Comparison of ENCODE assay signal across 1 cellular context in the genomic region with DNA sequence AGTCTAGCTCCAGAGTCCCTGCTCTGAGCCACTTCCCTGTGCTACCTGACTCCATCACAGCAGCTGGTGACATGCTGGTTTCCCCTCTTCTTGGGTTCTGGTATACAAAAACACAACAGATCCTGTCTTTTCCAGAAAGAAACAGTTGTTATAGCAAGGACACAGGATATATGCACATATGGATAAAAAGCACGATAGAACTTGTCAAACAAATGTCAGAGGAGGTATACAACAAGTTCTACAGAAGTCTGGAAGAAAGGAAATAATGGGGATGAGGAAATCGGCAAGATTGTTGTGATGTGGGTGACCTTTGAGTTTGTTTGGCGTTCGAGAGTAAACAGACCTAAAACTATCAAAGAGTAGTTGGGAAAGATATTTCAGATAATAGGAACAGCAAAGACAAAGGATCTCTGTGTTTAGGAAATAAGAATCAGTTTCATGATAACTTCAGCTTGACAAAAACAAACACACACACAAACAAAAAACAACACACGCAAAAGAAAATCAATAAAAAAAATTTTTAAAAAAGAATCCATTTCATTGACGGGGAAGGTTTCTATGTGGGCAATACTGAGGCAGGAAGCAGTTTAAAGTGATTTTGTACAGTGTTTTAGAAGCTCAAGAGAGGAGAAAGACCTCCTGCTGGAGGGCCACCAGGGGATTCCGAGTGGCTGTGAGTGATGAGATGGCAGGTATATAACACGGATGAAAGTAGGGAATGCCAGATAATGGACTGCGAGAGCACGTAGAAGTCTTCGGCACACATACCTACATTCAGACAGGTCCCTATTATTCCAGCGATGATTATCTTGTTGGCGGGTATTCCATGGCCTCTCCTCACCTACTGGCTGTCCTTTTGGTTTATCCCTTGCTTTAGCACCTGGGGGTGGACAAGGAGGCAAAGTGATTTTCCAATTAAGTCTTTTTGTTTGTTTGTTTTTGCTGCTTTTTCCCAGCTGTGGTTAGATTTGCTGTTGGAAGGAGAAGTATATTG.
TF ChIP-seq lines count a peak whose summit lies in the region.

No MANE protein-coding gene starts in this region.

TF ChIP-seq in HepG2, 621 proteins besides CTCF, POLR2A, EP300 and RAD21 (continued from another document and continues in another):
- no peak for TF ChIP-seq NFYC (CRISPR knock-in tag; IDR thresholded peaks at IDR 0.05)
- peak; percentile 89 for TF ChIP-seq RXRB (CRISPR knock-in tag; IDR thresholded peaks at IDR 0.05; ENCODE audit: borderline replicate concordance)
- TF ChIP-seq ZNF841 (CRISPR knock-in tag; IDR thresholded peaks at IDR 0.05; ENCODE audit: borderline replicate concordance): no peak
- TF ChIP-seq, protein P1, sequence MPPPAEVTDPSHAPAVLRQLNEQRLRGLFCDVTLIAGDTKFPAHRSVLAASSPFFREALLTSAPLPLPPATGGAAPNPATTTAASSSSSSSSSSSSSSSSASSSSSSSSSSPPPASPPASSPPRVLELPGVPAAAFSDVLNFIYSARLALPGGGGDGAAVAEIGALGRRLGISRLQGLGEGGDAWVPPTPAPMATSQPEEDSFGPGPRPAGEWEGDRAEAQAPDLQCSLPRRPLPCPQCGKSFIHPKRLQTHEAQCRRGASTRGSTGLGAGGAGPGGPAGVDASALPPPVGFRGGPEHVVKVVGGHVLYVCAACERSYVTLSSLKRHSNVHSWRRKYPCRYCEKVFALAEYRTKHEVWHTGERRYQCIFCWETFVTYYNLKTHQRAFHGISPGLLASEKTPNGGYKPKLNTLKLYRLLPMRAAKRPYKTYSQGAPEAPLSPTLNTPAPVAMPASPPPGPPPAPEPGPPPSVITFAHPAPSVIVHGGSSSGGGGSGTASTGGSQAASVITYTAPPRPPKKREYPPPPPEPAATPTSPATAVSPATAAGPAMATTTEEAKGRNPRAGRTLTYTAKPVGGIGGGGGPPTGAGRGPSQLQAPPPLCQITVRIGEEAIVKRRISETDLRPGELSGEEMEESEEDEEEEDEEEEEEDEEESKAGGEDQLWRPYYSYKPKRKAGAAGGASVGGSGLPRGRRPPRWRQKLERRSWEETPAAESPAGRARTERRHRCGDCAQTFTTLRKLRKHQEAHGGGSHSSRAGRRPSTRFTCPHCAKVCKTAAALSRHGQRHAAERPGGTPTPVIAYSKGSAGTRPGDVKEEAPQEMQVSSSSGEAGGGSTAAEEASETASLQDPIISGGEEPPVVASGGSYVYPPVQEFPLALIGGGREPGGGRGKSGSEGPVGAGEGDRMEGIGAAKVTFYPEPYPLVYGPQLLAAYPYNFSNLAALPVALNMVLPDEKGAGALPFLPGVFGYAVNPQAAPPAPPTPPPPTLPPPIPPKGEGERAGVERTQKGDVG (CRISPR knock-in tag; IDR thresholded peaks at IDR 0.05; ENCODE audit: borderline replicate concordance): no peak
- TF ChIP-seq HDAC1 (CRISPR knock-in tag; IDR thresholded peaks at IDR 0.05): peak; percentile 77; the same call in 1 of the 2 replicates
- TF ChIP-seq ZSCAN22 (CRISPR knock-in tag; IDR thresholded peaks at IDR 0.05): no peak
- TF ChIP-seq, protein P2, sequence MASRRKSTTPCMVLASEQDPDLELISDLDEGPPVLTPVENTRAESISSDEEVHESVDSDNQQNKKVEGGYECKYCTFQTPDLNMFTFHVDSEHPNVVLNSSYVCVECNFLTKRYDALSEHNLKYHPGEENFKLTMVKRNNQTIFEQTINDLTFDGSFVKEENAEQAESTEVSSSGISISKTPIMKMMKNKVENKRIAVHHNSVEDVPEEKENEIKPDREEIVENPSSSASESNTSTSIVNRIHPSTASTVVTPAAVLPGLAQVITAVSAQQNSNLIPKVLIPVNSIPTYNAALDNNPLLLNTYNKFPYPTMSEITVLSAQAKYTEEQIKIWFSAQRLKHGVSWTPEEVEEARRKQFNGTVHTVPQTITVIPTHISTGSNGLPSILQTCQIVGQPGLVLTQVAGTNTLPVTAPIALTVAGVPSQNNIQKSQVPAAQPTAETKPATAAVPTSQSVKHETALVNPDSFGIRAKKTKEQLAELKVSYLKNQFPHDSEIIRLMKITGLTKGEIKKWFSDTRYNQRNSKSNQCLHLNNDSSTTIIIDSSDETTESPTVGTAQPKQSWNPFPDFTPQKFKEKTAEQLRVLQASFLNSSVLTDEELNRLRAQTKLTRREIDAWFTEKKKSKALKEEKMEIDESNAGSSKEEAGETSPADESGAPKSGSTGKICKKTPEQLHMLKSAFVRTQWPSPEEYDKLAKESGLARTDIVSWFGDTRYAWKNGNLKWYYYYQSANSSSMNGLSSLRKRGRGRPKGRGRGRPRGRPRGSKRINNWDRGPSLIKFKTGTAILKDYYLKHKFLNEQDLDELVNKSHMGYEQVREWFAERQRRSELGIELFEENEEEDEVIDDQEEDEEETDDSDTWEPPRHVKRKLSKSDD (CRISPR knock-in tag; IDR thresholded peaks at IDR 0.05; ENCODE audit: low read depth): 0 out of 2 replicates have a peak, but pooled peaks have one; percentile 33
- TF ChIP-seq ZBTB1 (CRISPR knock-in tag; IDR thresholded peaks at IDR 0.05; ENCODE audit: borderline replicate concordance): no peak
- no peak for TF ChIP-seq HNRNPLL (IDR thresholded peaks at IDR 0.05; ENCODE audit: low read depth, low read length, poor library complexity, severe bottlenecking)
- TF ChIP-seq, protein P3, sequence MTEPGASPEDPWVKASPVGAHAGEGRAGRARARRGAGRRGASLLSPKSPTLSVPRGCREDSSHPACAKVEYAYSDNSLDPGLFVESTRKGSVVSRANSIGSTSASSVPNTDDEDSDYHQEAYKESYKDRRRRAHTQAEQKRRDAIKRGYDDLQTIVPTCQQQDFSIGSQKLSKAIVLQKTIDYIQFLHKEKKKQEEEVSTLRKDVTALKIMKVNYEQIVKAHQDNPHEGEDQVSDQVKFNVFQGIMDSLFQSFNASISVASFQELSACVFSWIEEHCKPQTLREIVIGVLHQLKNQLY (CRISPR knock-in tag; IDR thresholded peaks at IDR 0.05): peak; percentile 74; the same call in 1 of the 2 replicates
- no peak for TF ChIP-seq ZNF558 (CRISPR knock-in tag; IDR thresholded peaks at IDR 0.05; ENCODE audit: borderline replicate concordance)
- peak; percentile 98 for TF ChIP-seq SOX5 (CRISPR knock-in tag; IDR thresholded peaks at IDR 0.05; ENCODE audit: borderline replicate concordance)
- no peak for TF ChIP-seq ZNF839 (CRISPR knock-in tag; IDR thresholded peaks at IDR 0.05; ENCODE audit: borderline replicate concordance)
- TF ChIP-seq, protein P4, sequence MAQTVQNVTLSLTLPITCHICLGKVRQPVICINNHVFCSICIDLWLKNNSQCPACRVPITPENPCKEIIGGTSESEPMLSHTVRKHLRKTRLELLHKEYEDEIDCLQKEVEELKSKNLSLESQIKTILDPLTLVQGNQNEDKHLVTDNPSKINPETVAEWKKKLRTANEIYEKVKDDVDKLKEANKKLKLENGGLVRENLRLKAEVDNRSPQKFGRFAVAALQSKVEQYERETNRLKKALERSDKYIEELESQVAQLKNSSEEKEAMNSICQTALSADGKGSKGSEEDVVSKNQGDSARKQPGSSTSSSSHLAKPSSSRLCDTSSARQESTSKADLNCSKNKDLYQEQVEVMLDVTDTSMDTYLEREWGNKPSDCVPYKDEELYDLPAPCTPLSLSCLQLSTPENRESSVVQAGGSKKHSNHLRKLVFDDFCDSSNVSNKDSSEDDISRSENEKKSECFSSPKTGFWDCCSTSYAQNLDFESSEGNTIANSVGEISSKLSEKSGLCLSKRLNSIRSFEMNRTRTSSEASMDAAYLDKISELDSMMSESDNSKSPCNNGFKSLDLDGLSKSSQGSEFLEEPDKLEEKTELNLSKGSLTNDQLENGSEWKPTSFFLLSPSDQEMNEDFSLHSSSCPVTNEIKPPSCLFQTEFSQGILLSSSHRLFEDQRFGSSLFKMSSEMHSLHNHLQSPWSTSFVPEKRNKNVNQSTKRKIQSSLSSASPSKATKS (CRISPR knock-in tag; IDR thresholded peaks at IDR 0.05): peak; percentile 67; the same call in 1 of the 2 replicates
- TF ChIP-seq TP53 (CRISPR knock-in tag; conservative IDR thresholded peaks at IDR 0.05): no peak
- TF ChIP-seq, protein P5, sequence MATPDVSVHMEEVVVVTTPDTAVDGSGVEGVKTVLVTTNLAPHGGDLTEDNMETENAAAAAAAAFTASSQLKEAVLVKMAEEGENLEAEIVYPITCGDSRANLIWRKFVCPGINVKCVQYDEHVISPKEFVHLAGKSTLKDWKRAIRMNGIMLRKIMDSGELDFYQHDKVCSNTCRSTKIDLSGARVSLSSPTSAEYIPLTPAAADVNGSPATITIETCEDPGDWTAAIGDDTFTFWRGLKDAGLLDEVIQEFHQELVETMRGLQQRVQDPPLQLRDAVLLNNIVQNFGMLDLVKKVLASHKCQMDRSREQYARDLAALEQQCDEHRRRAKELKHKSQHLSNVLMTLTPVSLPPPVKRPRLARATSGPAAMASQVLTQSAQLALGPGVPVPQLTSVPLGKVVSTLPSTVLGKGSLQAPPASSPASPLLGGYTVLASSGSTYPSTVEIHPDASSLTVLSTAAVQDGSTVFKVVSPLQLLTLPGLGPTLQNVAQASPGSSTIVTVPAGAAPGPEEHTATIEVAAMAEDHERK (CRISPR knock-in tag; IDR thresholded peaks at IDR 0.05; ENCODE audit: low read depth): no peak
- TF ChIP-seq, protein P6, sequence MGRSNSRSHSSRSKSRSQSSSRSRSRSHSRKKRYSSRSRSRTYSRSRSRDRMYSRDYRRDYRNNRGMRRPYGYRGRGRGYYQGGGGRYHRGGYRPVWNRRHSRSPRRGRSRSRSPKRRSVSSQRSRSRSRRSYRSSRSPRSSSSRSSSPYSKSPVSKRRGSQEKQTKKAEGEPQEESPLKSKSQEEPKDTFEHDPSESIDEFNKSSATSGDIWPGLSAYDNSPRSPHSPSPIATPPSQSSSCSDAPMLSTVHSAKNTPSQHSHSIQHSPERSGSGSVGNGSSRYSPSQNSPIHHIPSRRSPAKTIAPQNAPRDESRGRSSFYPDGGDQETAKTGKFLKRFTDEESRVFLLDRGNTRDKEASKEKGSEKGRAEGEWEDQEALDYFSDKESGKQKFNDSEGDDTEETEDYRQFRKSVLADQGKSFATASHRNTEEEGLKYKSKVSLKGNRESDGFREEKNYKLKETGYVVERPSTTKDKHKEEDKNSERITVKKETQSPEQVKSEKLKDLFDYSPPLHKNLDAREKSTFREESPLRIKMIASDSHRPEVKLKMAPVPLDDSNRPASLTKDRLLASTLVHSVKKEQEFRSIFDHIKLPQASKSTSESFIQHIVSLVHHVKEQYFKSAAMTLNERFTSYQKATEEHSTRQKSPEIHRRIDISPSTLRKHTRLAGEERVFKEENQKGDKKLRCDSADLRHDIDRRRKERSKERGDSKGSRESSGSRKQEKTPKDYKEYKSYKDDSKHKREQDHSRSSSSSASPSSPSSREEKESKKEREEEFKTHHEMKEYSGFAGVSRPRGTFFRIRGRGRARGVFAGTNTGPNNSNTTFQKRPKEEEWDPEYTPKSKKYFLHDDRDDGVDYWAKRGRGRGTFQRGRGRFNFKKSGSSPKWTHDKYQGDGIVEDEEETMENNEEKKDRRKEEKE (IDR thresholded peaks at IDR 0.05): no peak
- no peak for TF ChIP-seq ZNF607 (CRISPR knock-in tag; IDR thresholded peaks at IDR 0.05; ENCODE audit: borderline replicate concordance)
- TF ChIP-seq CHD4 (IDR thresholded peaks at IDR 0.05; ENCODE audit: borderline replicate concordance, low read length): peak; percentile 91; the same call in 1 of the 2 replicates
- TF ChIP-seq ELF4 (CRISPR knock-in tag; IDR thresholded peaks at IDR 0.05; ENCODE audit: borderline replicate concordance): peak; percentile 40; the same call in 1 of the 2 replicates
- no peak for TF ChIP-seq KLF12 (CRISPR knock-in tag; IDR thresholded peaks at IDR 0.05; ENCODE audit: borderline replicate concordance)
- TF ChIP-seq DNMT3B (CRISPR knock-in tag; conservative IDR thresholded peaks at IDR 0.05): no peak
- peak; percentile 53; the same call in 1 of the 2 replicates for TF ChIP-seq ELF1 (CRISPR knock-in tag; IDR thresholded peaks at IDR 0.05)
- TF ChIP-seq NR2F6 (IDR thresholded peaks at IDR 0.05): peak; percentile 99
- TF ChIP-seq NR2F6 (CRISPR knock-in tag; IDR thresholded peaks at IDR 0.05): peak; percentile 94
- TF ChIP-seq, protein P7, sequence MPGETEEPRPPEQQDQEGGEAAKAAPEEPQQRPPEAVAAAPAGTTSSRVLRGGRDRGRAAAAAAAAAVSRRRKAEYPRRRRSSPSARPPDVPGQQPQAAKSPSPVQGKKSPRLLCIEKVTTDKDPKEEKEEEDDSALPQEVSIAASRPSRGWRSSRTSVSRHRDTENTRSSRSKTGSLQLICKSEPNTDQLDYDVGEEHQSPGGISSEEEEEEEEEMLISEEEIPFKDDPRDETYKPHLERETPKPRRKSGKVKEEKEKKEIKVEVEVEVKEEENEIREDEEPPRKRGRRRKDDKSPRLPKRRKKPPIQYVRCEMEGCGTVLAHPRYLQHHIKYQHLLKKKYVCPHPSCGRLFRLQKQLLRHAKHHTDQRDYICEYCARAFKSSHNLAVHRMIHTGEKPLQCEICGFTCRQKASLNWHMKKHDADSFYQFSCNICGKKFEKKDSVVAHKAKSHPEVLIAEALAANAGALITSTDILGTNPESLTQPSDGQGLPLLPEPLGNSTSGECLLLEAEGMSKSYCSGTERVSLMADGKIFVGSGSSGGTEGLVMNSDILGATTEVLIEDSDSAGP (CRISPR knock-in tag; IDR thresholded peaks at IDR 0.05; ENCODE audit: borderline replicate concordance): no peak
- TF ChIP-seq RARA (CRISPR knock-in tag; IDR thresholded peaks at IDR 0.05): peak; percentile 90
- no peak for TF ChIP-seq ZNF225 (CRISPR knock-in tag; IDR thresholded peaks at IDR 0.05)
- TF ChIP-seq, protein P8, sequence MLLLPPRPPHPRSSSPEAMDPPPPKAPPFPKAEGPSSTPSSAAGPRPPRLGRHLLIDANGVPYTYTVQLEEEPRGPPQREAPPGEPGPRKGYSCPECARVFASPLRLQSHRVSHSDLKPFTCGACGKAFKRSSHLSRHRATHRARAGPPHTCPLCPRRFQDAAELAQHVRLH (CRISPR knock-in tag; IDR thresholded peaks at IDR 0.05; ENCODE audit: borderline replicate concordance, low read depth): no peak
- peak; percentile 70; the same call in 1 of the 2 replicates for TF ChIP-seq TARDBP (CRISPR knock-in tag; IDR thresholded peaks at IDR 0.05)
- no peak for TF ChIP-seq ZNF260 (CRISPR knock-in tag; IDR thresholded peaks at IDR 0.05; ENCODE audit: borderline replicate concordance, low read depth)
- TF ChIP-seq FLYWCH1 (CRISPR knock-in tag; IDR thresholded peaks at IDR 0.05): no peak
- TF ChIP-seq HMGA1 (CRISPR knock-in tag; conservative IDR thresholded peaks at IDR 0.05): no peak
- TF ChIP-seq GZF1 (CRISPR knock-in tag; IDR thresholded peaks at IDR 0.05): no peak
- no peak for TF ChIP-seq ZNF891 (CRISPR knock-in tag; IDR thresholded peaks at IDR 0.05)
- no peak for TF ChIP-seq HNRNPL (IDR thresholded peaks at IDR 0.05; ENCODE audit: low read depth, low read length)
- TF ChIP-seq YEATS2 (CRISPR knock-in tag; IDR thresholded peaks at IDR 0.05; ENCODE audit: borderline replicate concordance): no peak; the same call in 1 of the 2 replicates
- no peak for TF ChIP-seq DNMT1 (CRISPR knock-in tag; IDR thresholded peaks at IDR 0.05)
- peak; percentile 54 for TF ChIP-seq TBL1XR1 (IDR thresholded peaks at IDR 0.05; ENCODE audit: borderline replicate concordance, low read length, partially characterized antibody)
- TF ChIP-seq, protein P9, sequence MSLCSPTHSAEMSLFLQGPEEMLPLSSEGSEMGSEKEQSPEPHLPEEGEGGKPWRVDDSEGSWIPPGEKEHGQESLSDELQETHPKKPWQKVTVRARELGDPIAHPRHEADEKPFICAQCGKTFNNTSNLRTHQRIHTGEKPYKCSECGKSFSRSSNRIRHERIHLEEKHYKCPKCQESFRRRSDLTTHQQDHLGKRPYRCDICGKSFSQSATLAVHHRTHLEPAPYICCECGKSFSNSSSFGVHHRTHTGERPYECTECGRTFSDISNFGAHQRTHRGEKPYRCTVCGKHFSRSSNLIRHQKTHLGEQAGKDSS (CRISPR knock-in tag; IDR thresholded peaks at IDR 0.05; ENCODE audit: borderline replicate concordance, low read depth): no peak
- no peak for TF ChIP-seq ZFAT (CRISPR knock-in tag; conservative IDR thresholded peaks at IDR 0.05)
